Comparison of ENCODE assay signal across 24 cellular contexts in genomic region chr3:9147896-9148267, GRCh38.
DNase-seq lines count a peak whose midpoint lies in the region; ATAC-seq and TF ChIP-seq lines count a peak whose summit lies in the region.
"Had no signal": no experiment of that assay in that cellular context is flagged by ENCODE, and none has a peak within 500 bp of the region (broad histone marks: within the 10 kb centered on the region; RNA-seq: fewer than 3 reads in every experiment).

No MANE protein-coding gene starts in this region.

- no peak overlapping the region for H3K4me3 ChIP-seq in KMS-11 (IDR thresholded peaks at IDR 0.05; ENCODE audit: insufficient read depth, low read depth, low read length)
- H3K4me3 ChIP-seq: A549, SK-N-MC had no signal

- no peak overlapping the region for H2AFZ ChIP-seq in KMS-11 (ENCODE audit: low read depth)

- no peaks in the 10 kb centered on the region for H3K36me3 ChIP-seq in KMS-11 (ENCODE audit: insufficient read depth)

- no peak for ATAC-seq in HG02798 (IDR thresholded peaks at IDR 0.05; ENCODE audit: poor library complexity, unreplicated experiment)
- ATAC-seq: A549 had no signal

- H3K79me2 ChIP-seq in KMS-11 (ENCODE audit: insufficient read depth, low read depth), result no peaks in the 10 kb centered on the region

- TF ChIP-seq CTCF in KMS-11 (conservative IDR thresholded peaks at IDR 0.05; ENCODE audit: low read depth, low read length) (no peak), nephron (IDR thresholded peaks at IDR 0.05; ENCODE audit: unreplicated experiment in 3 of 3) (no peak)

- peak overlapping the region; percentile 44 to 66 (median 62) for H3K27ac Mint-ChIP-seq in nephron
- H3K27ac Mint-ChIP-seq: CD4-positive, alpha-beta memory T cell; IgD-negative memory B cell had no signal

- no peak overlapping the region for H3K27ac ChIP-seq in KMS-11
- peak overlapping the region; percentile 64 for H3K27ac ChIP-seq in angular gyrus (ENCODE audit: low read depth, low read length)
- H3K27ac ChIP-seq in temporal lobe (ENCODE audit: low read depth, low read length), result peak overlapping the region; percentile 64
- H3K27ac ChIP-seq: A549, HL-60, SK-N-MC had no signal

- DNase-seq in kidney tubule cell (ENCODE audit: low spot score) (no peak), KG1 (lab: John Stamatoyannopoulos, UW) (no peak)
- DNase-seq: AML-193; CD4-positive, alpha-beta memory T cell; COR-L47; DMS53; Karpas-422; NCI-H1092 treated with DMSO at 0.1 percent for 48 hours; NCI-H146; NCI-H1930; NCI-H2107; NCI-H446 treated with DMSO at 0.1 percent for 48 hours; NCI-H526; RPMI8226; SHP77 treated with DMSO at 0.1 percent for 48 hours had no signal

- H3K9me3 Mint-ChIP-seq in nephron, result peaks cover 20% of the 10 kb centered on the region

- H4K20me1 ChIP-seq in KMS-11 (ENCODE audit: insufficient read depth), result no peaks in the 10 kb centered on the region; the same call in 1 of the 2 replicates

- peaks cover 35% of the 10 kb centered on the region for H3K4me1 ChIP-seq in KMS-11 (ENCODE audit: low read depth, poor library complexity, severe bottlenecking)

- no peaks in the 10 kb centered on the region; the same call in 1 of the 2 replicates for H3K27me3 ChIP-seq in KMS-11 (ENCODE audit: insufficient read depth, low read depth)

- peak overlapping the region; percentile 66; the same call in 1 of the 2 replicates for H3K4me2 ChIP-seq in KMS-11
- H3K4me2 ChIP-seq: A549 had no signal

- peaks cover 30% of the 10 kb centered on the region for H3K36me3 Mint-ChIP-seq in nephron (ENCODE audit: low read depth)

- H3K27me3 Mint-ChIP-seq in nephron (ENCODE audit: low read depth), result no peaks in the 10 kb centered on the region

- no peak overlapping the region for H3K9ac ChIP-seq in KMS-11

- no peak overlapping the region for H3K4me3 Mint-ChIP-seq in nephron
- H3K4me3 Mint-ChIP-seq: CD4-positive, alpha-beta memory T cell; IgD-negative memory B cell had no signal

- H3K4me1 Mint-ChIP-seq in nephron, result peaks cover 25% of the 10 kb centered on the region
